Comparison of ENCODE assay signal across 11 cellular contexts in the genomic region with DNA sequence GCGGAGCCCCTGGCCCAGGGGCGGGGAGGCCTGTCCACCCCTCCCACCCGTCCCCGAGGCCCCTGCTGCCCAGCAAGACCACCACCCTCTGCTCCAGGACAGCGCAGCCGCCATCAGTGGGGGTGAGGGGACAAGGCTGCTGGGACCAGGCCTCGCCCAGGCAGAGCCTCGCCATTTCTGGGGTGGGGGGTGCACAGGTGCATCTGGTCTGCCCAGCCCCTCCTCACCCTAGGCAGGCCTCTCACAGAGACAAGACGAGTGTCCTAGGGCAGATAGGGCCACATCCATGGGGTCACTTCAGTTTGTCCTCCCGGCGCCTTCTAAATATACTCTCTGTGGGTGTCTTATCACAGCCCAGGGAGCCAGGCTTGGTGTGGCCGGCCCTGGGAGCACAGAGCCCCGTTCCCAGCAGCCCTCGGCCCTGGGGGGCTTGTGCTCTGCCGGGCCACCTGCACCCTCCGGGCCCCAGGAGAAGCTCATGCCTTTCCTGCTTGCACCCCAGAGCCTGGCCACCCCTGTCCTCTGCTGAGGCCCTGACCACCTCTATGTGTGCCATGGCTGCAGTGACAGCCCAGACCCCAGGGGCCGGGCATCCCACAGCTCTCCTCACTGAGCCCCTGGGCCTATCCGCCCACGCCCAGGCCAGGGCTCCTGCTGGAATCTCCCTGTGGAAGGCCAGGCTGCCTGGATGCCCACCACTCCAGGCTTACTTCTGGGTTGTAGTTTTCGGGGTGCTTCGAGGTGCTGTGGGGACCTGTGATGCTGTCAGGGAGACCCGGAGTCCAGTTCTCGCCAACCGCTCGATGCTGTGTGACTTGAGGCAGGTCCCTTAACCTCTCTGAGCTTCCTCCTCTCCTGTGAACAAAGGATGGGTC.
DNase-seq lines count a peak whose midpoint lies in the region; ATAC-seq and TF ChIP-seq lines count a peak whose summit lies in the region.
"Had no signal": no experiment of that assay in that cellular context is flagged by ENCODE, and none has a peak within 500 bp of the region (broad histone marks: within the 10 kb centered on the region; RNA-seq: fewer than 3 reads in every experiment).

No MANE protein-coding gene starts in this region.

- no peaks in the 10 kb centered on the region for H3F3A ChIP-seq in smooth muscle cell (ENCODE audit: low read depth)

- TF ChIP-seq CTCF in WERI-Rb-1 (IDR thresholded peaks at IDR 0.05; ENCODE audit: low read depth, low read length) = no peak
- TF ChIP-seq CTCF in smooth muscle cell (IDR thresholded peaks at IDR 0.05; ENCODE audit: borderline replicate concordance, insufficient read depth, poor library complexity, severe bottlenecking) = no peak

- intact Hi-C loops in left ventricle myocardium superior (cut with micrococcal nuclease) = loop anchor here (10.0 kb wide), 1 partner anchor 51 kb away; no protein-coding TSS in a partner anchor
- intact Hi-C loops in posterior vena cava (cut with DNase I) = loop anchor here in 1 of 2 donors (10.0 kb wide), 1 partner anchor 1689 kb away; no protein-coding TSS in a partner anchor

- no peak overlapping the region for H3K27ac ChIP-seq in WERI-Rb-1
- no peak overlapping the region for H3K27ac ChIP-seq in smooth muscle cell (ENCODE audit: low read depth)
- no peak overlapping the region for H3K27ac ChIP-seq in Karpas-422 (ENCODE audit: low read length)

- H3K4me2 ChIP-seq in smooth muscle cell (no peak overlapping the region), Karpas-422 (ENCODE audit: low read depth, low read length, poor library complexity, severe bottlenecking) (no peak overlapping the region)

- H3K79me2 ChIP-seq in smooth muscle cell (ENCODE audit: low read depth) (no peaks in the 10 kb centered on the region), Karpas-422 (ENCODE audit: low read length) (no peaks in the 10 kb centered on the region)

- H3K9me3 ChIP-seq in WERI-Rb-1 (ENCODE audit: severe bottlenecking) (no peaks in the 10 kb centered on the region), smooth muscle cell (replicated peaks; ENCODE audit: low read depth) (no peaks in the 10 kb centered on the region), Karpas-422 (ENCODE audit: low read length) (no peaks in the 10 kb centered on the region)

- H3K9ac ChIP-seq in smooth muscle cell (ENCODE audit: low read depth) (no peak overlapping the region), Karpas-422 (ENCODE audit: low read length) (no peak overlapping the region)

- H3K36me3 ChIP-seq in WERI-Rb-1 = no peaks in the 10 kb centered on the region
- H3K36me3 ChIP-seq in smooth muscle cell (ENCODE audit: low read depth) = no peaks in the 10 kb centered on the region
- H3K36me3 ChIP-seq in Karpas-422 (ENCODE audit: insufficient read depth, low read length) = no peaks in the 10 kb centered on the region

- peak; percentile 67 for ATAC-seq in left ventricle myocardium superior
- ATAC-seq: PC-3, T-helper 17 cell had no signal

- H2AFZ ChIP-seq in smooth muscle cell (ENCODE audit: low read depth) (no peak overlapping the region), Karpas-422 (ENCODE audit: low read length) (no peak overlapping the region)

- H3K4me3 ChIP-seq in WERI-Rb-1 (ENCODE audit: low read depth, low read length) (no peak overlapping the region), smooth muscle cell (no peak overlapping the region), Karpas-422 (ENCODE audit: low read length) (no peak overlapping the region)

- H3K27me3 ChIP-seq in WERI-Rb-1 (ENCODE audit: insufficient read depth, low read depth, severe bottlenecking) (peaks cover 4% of the 10 kb centered on the region), smooth muscle cell (ENCODE audit: low read depth) (no peaks in the 10 kb centered on the region), Karpas-422 (ENCODE audit: low read length) (no peaks in the 10 kb centered on the region)

- no peaks in the 10 kb centered on the region for H3K9me2 ChIP-seq in Karpas-422 (replicated peaks; ENCODE audit: insufficient read depth, low read length)

- H3K4me1 ChIP-seq in smooth muscle cell (ENCODE audit: low read depth) (no peaks in the 10 kb centered on the region), Karpas-422 (ENCODE audit: low read length) (no peaks in the 10 kb centered on the region)

- WGBS in smooth muscle cell (ENCODE audit: low lambda C conversion rate) = 95% methylated on average over 24 of the region's 25 CpGs

- peak; percentile 18 for DNase-seq in D341Med (ENCODE audit: low spot score)
- peak; percentile 3 for DNase-seq in WERI-Rb-1
- peak; percentile 40 for DNase-seq in left ventricle myocardium superior
- peak; percentile 61 for DNase-seq in posterior vena cava (ENCODE audit: low spot score)
- no peak for DNase-seq in smooth muscle cell (lab: John Stamatoyannopoulos, UW; ENCODE audit: unreplicated experiment)
- DNase-seq in Karpas-422 = no peak
- no peak for DNase-seq in COLO668 (lab: John Stamatoyannopoulos, UW; ENCODE audit: unreplicated experiment)
- no peak for DNase-seq in globus pallidus (ENCODE audit: low spot score)
- DNase-seq: EL, PC-3 had no signal

- H4K20me1 ChIP-seq in smooth muscle cell (ENCODE audit: low read depth) (no peaks in the 10 kb centered on the region), Karpas-422 (ENCODE audit: insufficient read depth, low read depth, low read length) (no peaks in the 10 kb centered on the region)

Comparison
In these comparisons a context has a peak if more than half of its experiments do, and no peak if none do; other contexts are left out.
1. DNase-seq: peak in D341Med (single experiment), WERI-Rb-1 (single experiment), left ventricle myocardium superior (single experiment) and posterior vena cava (single experiment); none in smooth muscle cell (single experiment), Karpas-422 (single experiment), COLO668 (single experiment) and globus pallidus (single experiment).